ENCODE assay signal across 28 cellular contexts in the genomic region with DNA sequence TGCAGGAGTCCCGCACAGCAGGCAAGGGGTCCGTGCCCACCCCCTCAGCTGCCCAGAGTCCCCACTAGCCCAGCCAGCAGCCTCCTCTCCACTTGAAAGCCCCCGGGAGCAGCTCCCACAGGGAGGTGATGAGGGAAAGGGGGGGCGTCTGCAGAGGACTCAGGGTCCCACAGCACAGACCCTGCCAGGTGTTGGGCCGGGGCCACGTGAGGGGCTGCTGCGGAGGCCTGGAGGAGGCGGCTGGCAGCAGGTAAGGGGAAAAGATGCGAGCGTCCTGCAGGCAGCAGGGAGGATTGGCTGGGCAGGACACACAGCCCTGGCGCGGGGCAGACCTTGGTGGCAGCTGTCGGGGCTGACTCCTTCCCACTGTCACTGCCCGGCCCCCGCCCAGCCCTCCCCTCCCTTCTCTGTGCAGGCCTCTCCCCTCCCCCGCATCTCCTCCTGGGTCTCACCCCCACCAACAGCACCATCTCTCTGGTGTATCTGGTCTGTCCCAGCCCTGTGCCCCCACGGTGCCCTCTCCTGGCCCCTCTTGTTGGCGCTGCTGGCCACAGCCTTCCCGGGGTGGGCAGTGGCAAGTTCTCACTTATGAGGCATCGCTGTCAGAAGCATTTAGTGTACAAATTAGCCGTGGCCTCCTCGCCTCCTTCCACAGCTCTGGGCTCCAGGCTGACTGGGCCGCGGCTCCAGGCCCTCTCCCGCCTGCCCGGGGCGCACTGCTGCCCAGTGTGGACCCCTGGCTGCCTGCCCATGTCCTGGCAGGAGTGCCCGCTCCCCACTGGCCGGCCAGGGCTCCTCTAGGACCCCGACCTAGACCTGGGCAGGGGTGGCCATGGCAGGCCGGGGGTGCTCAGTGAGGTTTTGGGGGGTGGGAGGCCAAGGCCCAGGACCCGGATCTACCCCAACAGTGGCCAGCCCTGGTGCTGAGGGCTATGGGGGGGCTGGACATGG. TPM values are rescaled to one million over a fixed set of nuclear protein-coding genes. Genes with fewer than 3 reads are reported as not detected.
A peak's percentile ranks its signal among the peaks of the same experiment; 100 is the strongest.
DNase-seq lines count a peak whose midpoint lies in the region; ATAC-seq, FAIRE-seq and TF ChIP-seq lines count a peak whose summit lies in the region.
"Had no signal": no experiment of that assay in that cellular context is flagged by ENCODE, and none has a peak within 500 bp of the region (broad histone marks: within the 10 kb centered on the region; RNA-seq: fewer than 3 reads in every experiment).

No MANE protein-coding gene starts in this region.

- no peaks in the 10 kb centered on the region for H3K9me3 ChIP-seq in SK-N-SH
- H3K9me3 ChIP-seq in keratinocyte (ENCODE audit: control insufficient read depth, low read depth, low read length) = no peaks in the 10 kb centered on the region
- no peaks in the 10 kb centered on the region for H3K9me3 ChIP-seq in small intestine (ENCODE audit: control insufficient read depth, low read depth)
- H3K9me3 ChIP-seq in gastrocnemius medialis = no peaks in the 10 kb centered on the region
- H3K9me3 ChIP-seq: body of pancreas, gastroesophageal sphincter, Peyer's patch, tibial artery had no signal

- no peak overlapping the region for H2AFZ ChIP-seq in SK-N-SH (ENCODE audit: low read depth)
- no peak overlapping the region for H2AFZ ChIP-seq in keratinocyte (ENCODE audit: control insufficient read depth, low read length)

- peaks cover 0 to 9% of the 10 kb centered on the region in 2 experiments; a peak in 1 of 4 replicates for H3K4me1 ChIP-seq in SK-N-SH (ENCODE audit: control insufficient read depth in 1 of 2, insufficient read depth in 2 of 2, low read depth in 1 of 2, low read length in 1 of 2)
- peaks cover 12% of the 10 kb centered on the region for H3K4me1 ChIP-seq in keratinocyte (ENCODE audit: control insufficient read depth, extremely low read depth, insufficient read depth, low read length)
- H3K4me1 ChIP-seq in small intestine (ENCODE audit: control insufficient read depth in 2 of 2, insufficient read depth in 1 of 2, low read depth in 1 of 2, low read length in 1 of 2) = no peaks in the 10 kb centered on the region
- no peaks in the 10 kb centered on the region for H3K4me1 ChIP-seq in gastrocnemius medialis

- dilution Hi-C loops in keratinocyte (cut with MboI; ENCODE audit: extremely low pct_ligation_motif_present, low sequenced_read_pairs) = no loop called here

- in situ Hi-C loops in gastrocnemius medialis (cut with MboI; ENCODE audit: low sequenced_read_pairs in 4 of 4) = no loop called here

- no peak for TF ChIP-seq EP300 in SK-N-SH (IDR thresholded peaks at IDR 0.05; ENCODE audit: borderline replicate concordance in 1 of 2, low read depth in 1 of 2, low read length in 1 of 2)

- H3K36me3 ChIP-seq in SK-N-SH (replicated peaks in 1 of 2; ENCODE audit: control insufficient read depth in 1 of 2, insufficient read depth in 2 of 2, low read length in 1 of 2) = peaks cover 0 to 11% of the 10 kb centered on the region in 2 experiments
- peaks cover 3 to 4% of the 10 kb centered on the region in 2 experiments for H3K36me3 ChIP-seq in keratinocyte (ENCODE audit: control insufficient read depth in 2 of 2, extremely low read depth in 1 of 2, insufficient read depth in 2 of 2, low read length in 2 of 2)
- H3K36me3 ChIP-seq in small intestine (ENCODE audit: control insufficient read depth in 2 of 2, insufficient read depth in 2 of 2, low read length in 2 of 2) = peaks cover 12 to 19% of the 10 kb centered on the region in 2 donors
- peaks cover 0 to 19% of the 10 kb centered on the region in 2 donors for H3K36me3 ChIP-seq in gastrocnemius medialis

- DNase-seq in NCI-H82 (lab: John Stamatoyannopoulos, UW) (peak; percentile 55), NCI-H82 treated with DMSO at 0.1 percent for 48 hours (lab: John Stamatoyannopoulos, UW; ENCODE audit: unreplicated experiment) (no peak), SK-N-SH (peak; percentile 79), keratinocyte (ENCODE audit: low read depth, low spot score) (no peak), small intestine (no peak), gastrocnemius medialis (no peak), dermis blood vessel endothelial cell (no peak)
- DNase-seq in activated effector memory CD4-positive, alpha-beta T cell treated with Interleukin-2 at 50 U/mL for 16 hours = no peak
- DNase-seq: activated CD4-positive, alpha-beta T cell treated with anti-CD3 and anti-CD28 coated beads, Interleukin-2, amount 50 U/mL, for 48 hours; activated CD4-positive, CD25-positive, alpha-beta regulatory T cell; activated effector memory CD4-positive, alpha-beta T cell treated with anti-CD3 and anti-CD28 coated beads, Interleukin-2, amount 50 U/mL, for 16 hours; body of pancreas; Calu3; effector memory CD4-positive, alpha-beta T cell; HCEC 1CT; Karpas-422; NCI-H1092; NCI-H2081; NCI-H446 treated with DMSO at 0.1 percent for 48 hours; NK-92 treated with Interleukin-12 subunit alpha and Interleukin-12 subunit beta, amount 100 ng/mL, for 24 hours; tibial artery had no signal

- no peaks in the 10 kb centered on the region for H3K9me1 ChIP-seq in keratinocyte (ENCODE audit: control insufficient read depth, extremely low read depth, insufficient read depth, low read length)

- ATAC-seq in gastrocnemius medialis = no peak
- ATAC-seq: body of pancreas, gastroesophageal sphincter had no signal

- 74% methylated on average over 15 of the region's 32 CpGs for WGBS in SK-N-SH (ENCODE audit: low lambda C conversion rate)
- WGBS in small intestine, 3 donors = 66 to 81% (median 77%) methylated on average over 27 to 32 of the region's 32 CpGs

- H3K4me3 ChIP-seq in SK-N-SH (ENCODE audit: low read depth in 2 of 2, low read length in 1 of 2) = no peak overlapping the region
- H3K4me3 ChIP-seq in keratinocyte (ENCODE audit: control insufficient read depth in 2 of 3, extremely low read depth in 1 of 3, insufficient read depth in 2 of 3, low read depth in 1 of 3, low read length in 3 of 3) = no peak overlapping the region
- H3K4me3 ChIP-seq in small intestine (ENCODE audit: low read depth in 1 of 2, low read length in 2 of 2) = no peak overlapping the region
- no peak overlapping the region for H3K4me3 ChIP-seq in gastrocnemius medialis
- H3K4me3 ChIP-seq: body of pancreas, lung, Peyer's patch had no signal

- peak; percentile 28; the same call in 1 of the 2 replicates for TF ChIP-seq RAD21 in SK-N-SH (IDR thresholded peaks at IDR 0.05; ENCODE audit: low read length)

- H3K27ac ChIP-seq in SK-N-SH (ENCODE audit: low read depth in 2 of 2, low read length in 1 of 2) (no peak overlapping the region; a peak in 1 of 4 replicates), keratinocyte (ENCODE audit: control insufficient read depth, insufficient read depth, low read length) (no peak overlapping the region), small intestine (ENCODE audit: low read depth in 1 of 2, low read length in 1 of 2) (no peak overlapping the region), gastrocnemius medialis (no peak overlapping the region)
- H3K27ac ChIP-seq: body of pancreas, gastroesophageal sphincter, Peyer's patch, tibial artery had no signal

- POLR2A ChIA-PET in SK-N-SH (lab: Yijun Ruan, JAX) = interaction anchor here (2.3 kb wide), 1 partner anchor 10 kb away, joined by 12 read pairs; a partner anchor contains a TSS

- CTCF ChIA-PET in SK-N-SH (lab: Yijun Ruan, JAX) = interaction anchor here (1.1 to 2.1 kb wide), 3 partner anchors 9 to 158 kb away, joined by 3 to 7 read pairs (median 6); no protein-coding TSS in a partner anchor

- H3K9me2 ChIP-seq in SK-N-SH = no peaks in the 10 kb centered on the region

- H3K27me3 ChIP-seq in SK-N-SH (ENCODE audit: insufficient read depth) (peaks cover 16% of the 10 kb centered on the region), keratinocyte (ENCODE audit: control insufficient read depth, extremely low read depth, insufficient read depth, low read length) (peaks cover 32% of the 10 kb centered on the region), small intestine (ENCODE audit: control insufficient read depth in 2 of 2, insufficient read depth in 2 of 2, low read length in 2 of 2) (peaks cover 3 to 10% of the 10 kb centered on the region in 2 donors), gastrocnemius medialis (peaks cover 12 to 18% (median 17%) of the 10 kb centered on the region in 3 donors)
- H3K27me3 ChIP-seq: body of pancreas had no signal

- H3K9ac ChIP-seq in SK-N-SH = no peak overlapping the region
- H3K9ac ChIP-seq in keratinocyte (ENCODE audit: control insufficient read depth, extremely low read depth, insufficient read depth, low read length) = peak overlapping the region; percentile 9

- no peak overlapping the region for H3K4me2 ChIP-seq in SK-N-SH
- H3K4me2 ChIP-seq in keratinocyte (ENCODE audit: control insufficient read depth, extremely low read depth, insufficient read depth, low read depth, low read length) = no peak overlapping the region

- TF ChIP-seq CTCF in SK-N-SH (IDR thresholded peaks at IDR 0.05) (no peak), keratinocyte (optimal IDR thresholded peaks at IDR 0.05 in 1 of 3, IDR thresholded peaks at IDR 0.05 in 1 of 3, conservative IDR thresholded peaks at IDR 0.05 in 1 of 3; ENCODE audit: extremely low read depth in 1 of 3, insufficient read depth in 2 of 3, low read length in 3 of 3) (peak in 1 of 3 experiments; percentile 47), gastrocnemius medialis (IDR thresholded peaks at IDR 0.05 in 4 of 5, conservative IDR thresholded peaks at IDR 0.05 in 1 of 5) (no peak)

- H4K20me1 ChIP-seq in SK-N-SH (ENCODE audit: insufficient read depth) (no peaks in the 10 kb centered on the region), keratinocyte (ENCODE audit: control insufficient read depth, extremely low read depth, insufficient read depth, low read length) (no peaks in the 10 kb centered on the region)

- intact Hi-C loops in gastrocnemius medialis (cut with DNase I; ENCODE audit: low total_unique reads) = no loop called here

- FAIRE-seq in keratinocyte (lab: Jason Lieb, UNC) (no peak), small intestine (lab: Jason Lieb, UNC) (no peak)
- FAIRE-seq: A204.1, islet of Langerhans had no signal

- H3K79me2 ChIP-seq in SK-N-SH (ENCODE audit: insufficient read depth) (no peaks in the 10 kb centered on the region), keratinocyte (ENCODE audit: control insufficient read depth, insufficient read depth, low read length) (no peaks in the 10 kb centered on the region)

- no peak for TF ChIP-seq POLR2A in gastrocnemius medialis (IDR thresholded peaks at IDR 0.05)

- H3F3A ChIP-seq in SK-N-SH (replicated peaks; ENCODE audit: insufficient read depth) = peaks cover 2% of the 10 kb centered on the region

RNA-seq across cellular contexts. Expression of a gene that starts 4.4 kb away (rescaled TPM):
- not detected in 2 replicates for polyA plus RNA-seq in SK-N-SH (2012; rRNA removed)
- not detected in 2 replicates for polyA plus RNA-seq in SK-N-SH (2012; cell fraction: cytosol; rRNA removed)
- polyA plus RNA-seq in SK-N-SH (2012; cell fraction: nucleus; rRNA removed) = 0.06 and 0.11 TPM in 2 replicates
- not detected in 3 replicates for polyA plus RNA-seq in keratinocyte
- not detected for polyA plus RNA-seq in keratinocyte (2011; ENCODE audit: low read depth)
- not detected in 2 replicates for polyA plus RNA-seq in keratinocyte (2011; cell fraction: cytosol; rRNA removed)
- not detected in 2 replicates for polyA plus RNA-seq in keratinocyte (2011; cell fraction: nucleus; rRNA removed)
- not detected in 2 replicates for polyA plus RNA-seq in keratinocyte (2012; ENCODE audit: low replicate concordance)
- polyA minus RNA-seq in keratinocyte = not detected in 3 replicates
- polyA minus RNA-seq in keratinocyte (2011; cell fraction: cytosol; rRNA and poly(A)+ RNA removed) = not detected
- polyA minus RNA-seq in keratinocyte (2011; cell fraction: nucleus; rRNA and poly(A)+ RNA removed) = not detected in 2 replicates
- polyA plus RNA-seq in small intestine = not detected
- not detected for total RNA-seq in gastrocnemius medialis
- not detected in 2 replicates for total RNA-seq in dermis blood vessel endothelial cell
- total RNA-seq: body of pancreas; Calu3; esophagus mucosa; gastroesophageal sphincter; lung; Peyer's patch; T-helper 2 cell treated with Interferon-gamma antibody and Interleukin-4, amounts not matched to agents 100 ng/mL and 5 ng/mL, for 36 hours had no signal
- polyA plus RNA-seq: lung had no signal

RNA-seq across cellular contexts. Expression of a gene that starts 11.0 kb away (rescaled TPM):
- polyA plus RNA-seq in SK-N-SH (2012; rRNA removed) = 0.69 and 0.70 TPM in 2 replicates
- polyA plus RNA-seq in SK-N-SH (2012; cell fraction: cytosol; rRNA removed) = 0.40 and 0.58 TPM in 2 replicates
- polyA plus RNA-seq in SK-N-SH (2012; cell fraction: nucleus; rRNA removed) = 1.4 and 1.8 TPM in 2 replicates
- polyA plus RNA-seq in keratinocyte = 0.09 to 0.22 TPM (median 0.10 TPM) in 3 replicates
- not detected for polyA plus RNA-seq in keratinocyte (2011; ENCODE audit: low read depth)
- 0.09 TPM in 1 of 2 replicates, not detected in the other for polyA plus RNA-seq in keratinocyte (2011; cell fraction: cytosol; rRNA removed)
- 0.11 and 0.24 TPM in 2 replicates for polyA plus RNA-seq in keratinocyte (2011; cell fraction: nucleus; rRNA removed)
- polyA plus RNA-seq in keratinocyte (2012; ENCODE audit: low replicate concordance) = 0.23 TPM in 1 of 2 replicates, not detected in the other
- polyA minus RNA-seq in keratinocyte = not detected in 3 replicates
- polyA minus RNA-seq in keratinocyte (2011; cell fraction: cytosol; rRNA and poly(A)+ RNA removed) = not detected
- not detected in 2 replicates for polyA minus RNA-seq in keratinocyte (2011; cell fraction: nucleus; rRNA and poly(A)+ RNA removed)
- polyA plus RNA-seq in small intestine = under 1 TPM in 2 of 3 donors, not detected in 1; 0.45 to 0.79 TPM
- total RNA-seq in gastrocnemius medialis = under 1 TPM; 0.42 to 0.56 (median 0.48) TPM
- 1.9 and 2.7 TPM in 2 replicates for total RNA-seq in dermis blood vessel endothelial cell
- total RNA-seq: Calu3 had no signal

RNA-seq across cellular contexts. Expression of a gene that starts 14.0 kb away (rescaled TPM):
- polyA plus RNA-seq in SK-N-SH (2012; rRNA removed) (38.7 and 41.0 TPM in 2 replicates), keratinocyte (11.2 to 23.3 TPM (median 16.7 TPM) in 3 replicates), small intestine (10 to 100 TPM; 26.8 to 43.5 (median 29.2) TPM)
- polyA plus RNA-seq in SK-N-SH (2012; cell fraction: cytosol; rRNA removed) = 12.1 and 22.4 TPM in 2 replicates
- 154 and 238 TPM in 2 replicates for polyA plus RNA-seq in SK-N-SH (2012; cell fraction: nucleus; rRNA removed)
- 4.4 TPM for polyA plus RNA-seq in keratinocyte (2011; ENCODE audit: low read depth)
- 10.5 and 25.0 TPM in 2 replicates for polyA plus RNA-seq in keratinocyte (2011; cell fraction: cytosol; rRNA removed)
- polyA plus RNA-seq in keratinocyte (2011; cell fraction: nucleus; rRNA removed) = 44.0 and 62.4 TPM in 2 replicates
- 13.6 and 22.4 TPM in 2 replicates for polyA plus RNA-seq in keratinocyte (2012; ENCODE audit: low replicate concordance)
- polyA minus RNA-seq in keratinocyte = 29.9 to 52.5 TPM (median 36.1 TPM) in 3 replicates
- polyA minus RNA-seq in keratinocyte (2011; cell fraction: cytosol; rRNA and poly(A)+ RNA removed) = 43.9 TPM
- polyA minus RNA-seq in keratinocyte (2011; cell fraction: nucleus; rRNA and poly(A)+ RNA removed) = 21.2 and 23.7 TPM in 2 replicates
- total RNA-seq in gastrocnemius medialis (10 to 100 TPM; 22.2 to 47.3 (median 38.5) TPM), dermis blood vessel endothelial cell (25.4 and 32.2 TPM in 2 replicates)

RNA-seq across cellular contexts. Expression of a gene that starts 28.3 kb away (rescaled TPM):
- polyA plus RNA-seq in SK-N-SH (2012; rRNA removed) (19.5 and 22.9 TPM in 2 replicates), keratinocyte (7.9 to 15.1 TPM (median 10.7 TPM) in 3 replicates), small intestine (100 to 1,000 TPM in 1 of 3 donors, 10 to 100 TPM in 2; 64.5 to 105 (median 75.9) TPM)
- polyA plus RNA-seq in SK-N-SH (2012; cell fraction: cytosol; rRNA removed) = 6.5 and 13.1 TPM in 2 replicates
- 68.3 and 93.4 TPM in 2 replicates for polyA plus RNA-seq in SK-N-SH (2012; cell fraction: nucleus; rRNA removed)
- 1.9 TPM for polyA plus RNA-seq in keratinocyte (2011; ENCODE audit: low read depth)
- 4.6 and 13.9 TPM in 2 replicates for polyA plus RNA-seq in keratinocyte (2011; cell fraction: cytosol; rRNA removed)
- polyA plus RNA-seq in keratinocyte (2011; cell fraction: nucleus; rRNA removed) = 22.8 and 35.0 TPM in 2 replicates
- 11.5 and 25.5 TPM in 2 replicates for polyA plus RNA-seq in keratinocyte (2012; ENCODE audit: low replicate concordance)
- polyA minus RNA-seq in keratinocyte = 12.1 to 20.5 TPM (median 13.6 TPM) in 3 replicates
- polyA minus RNA-seq in keratinocyte (2011; cell fraction: cytosol; rRNA and poly(A)+ RNA removed) = 116 TPM
- polyA minus RNA-seq in keratinocyte (2011; cell fraction: nucleus; rRNA and poly(A)+ RNA removed) = 25.5 and 35.6 TPM in 2 replicates
- total RNA-seq in gastrocnemius medialis (10 to 100 TPM; 22.3 to 37.8 (median 27.4) TPM), dermis blood vessel endothelial cell (50.5 and 83.4 TPM in 2 replicates)

RNA-seq across cellular contexts. Expression of a gene that starts 34.1 kb away (rescaled TPM):
- polyA plus RNA-seq in SK-N-SH (2012; rRNA removed) = 12.1 and 13.0 TPM in 2 replicates
- 5.0 and 8.5 TPM in 2 replicates for polyA plus RNA-seq in SK-N-SH (2012; cell fraction: cytosol; rRNA removed)
- 26.7 and 31.3 TPM in 2 replicates for polyA plus RNA-seq in SK-N-SH (2012; cell fraction: nucleus; rRNA removed)
- polyA plus RNA-seq in keratinocyte = 4.0 to 12.3 TPM (median 4.2 TPM) in 3 replicates
- polyA plus RNA-seq in keratinocyte (2011; ENCODE audit: low read depth) = 10.9 TPM
- polyA plus RNA-seq in keratinocyte (2011; cell fraction: cytosol; rRNA removed) = 3.5 and 6.7 TPM in 2 replicates
- polyA plus RNA-seq in keratinocyte (2011; cell fraction: nucleus; rRNA removed) = 9.1 and 12.6 TPM in 2 replicates
- polyA plus RNA-seq in keratinocyte (2012; ENCODE audit: low replicate concordance) = 7.9 and 15.8 TPM in 2 replicates
- polyA minus RNA-seq in keratinocyte = 5.0 to 15.4 TPM (median 6.5 TPM) in 3 replicates
- polyA minus RNA-seq in keratinocyte (2011; cell fraction: cytosol; rRNA and poly(A)+ RNA removed) = 13.2 TPM
- polyA minus RNA-seq in keratinocyte (2011; cell fraction: nucleus; rRNA and poly(A)+ RNA removed) = 7.1 and 12.4 TPM in 2 replicates
- polyA plus RNA-seq in small intestine = 10 to 100 TPM; 28.9 to 49.0 (median 39.7) TPM
- total RNA-seq in gastrocnemius medialis = 10 to 100 TPM; 15.6 to 29.3 (median 21.4) TPM
- 13.3 and 14.1 TPM in 2 replicates for total RNA-seq in dermis blood vessel endothelial cell

Comparison
In these comparisons a context has a peak if more than half of its experiments do, and no peak if none do; other contexts are left out.
1. DNase-seq: peak in NCI-H82 (single experiment) and SK-N-SH (single experiment); none in NCI-H82 treated with DMSO at 0.1 percent for 48 hours (single experiment), keratinocyte (single experiment), small intestine (single experiment), gastrocnemius medialis (0 of 2), dermis blood vessel endothelial cell (single experiment) and activated effector memory CD4-positive, alpha-beta T cell treated with Interleukin-2 at 50 U/mL for 16 hours (single experiment).